In genomic region chr9:36191290-36191645, GRCh38 we compare ENCODE assay signal across 7 cellular contexts. TPM values are rescaled to one million over a fixed set of nuclear protein-coding genes. Genes with fewer than 3 reads are reported as not detected.
DNase-seq lines count a peak whose midpoint lies in the region; ATAC-seq lines count a peak whose summit lies in the region.

No MANE protein-coding gene starts in this region.

- peak; percentile 10 for DNase-seq in activated CD4-positive, CD25-positive, alpha-beta regulatory T cell treated with anti-CD3 and anti-CD28 coated beads, Interleukin-2, amount 50 U/mL, for 16 hours (ENCODE audit: low read depth, low spot score)
- no peak for DNase-seq in inferior parietal cortex (ENCODE audit: extremely low spot score)

- intact Hi-C loops in dendritic cell treated with granulocyte-macrophage colony-stimulating factor and Interleukin-4, amounts not matched to agents 40 ng/mL and 50 ng/mL, for 4 days (cut with micrococcal nuclease): loop anchor here (2.0 to 5.0 kb wide), 2 partner anchors 40 to 66 kb away; partner anchors contain the start of gene GNE

- H3K4me3 Mint-ChIP-seq in dendritic cell treated with granulocyte-macrophage colony-stimulating factor and Interleukin-4, amounts not matched to agents 40 ng/mL and 50 ng/mL, for 4 days: peak overlapping the region; percentile 84
- peak overlapping the region; percentile 83 for H3K4me3 Mint-ChIP-seq in stimulated activated memory B cell treated with anti-CD40 and anti-IgM and Interleukin-4, amounts not matched to agents 10 μg/mL and 1 μg/mL and 100 μg/mL, for 72 hours

- peaks cover 48% of the 10 kb centered on the region for H3K36me3 Mint-ChIP-seq in dendritic cell treated with granulocyte-macrophage colony-stimulating factor and Interleukin-4, amounts not matched to agents 40 ng/mL and 50 ng/mL, for 4 days (ENCODE audit: low read depth)
- peaks cover 21% of the 10 kb centered on the region for H3K36me3 Mint-ChIP-seq in stimulated activated memory B cell treated with anti-CD40 and anti-IgM and Interleukin-4, amounts not matched to agents 10 μg/mL and 1 μg/mL and 100 μg/mL, for 72 hours

- H3K4me1 ChIP-seq in mononuclear cell (ENCODE audit: insufficient read depth, low read length): peaks cover 39% of the 10 kb centered on the region

- no peaks in the 10 kb centered on the region for H3K9me3 Mint-ChIP-seq in dendritic cell treated with granulocyte-macrophage colony-stimulating factor and Interleukin-4, amounts not matched to agents 40 ng/mL and 50 ng/mL, for 4 days
- no peaks in the 10 kb centered on the region for H3K9me3 Mint-ChIP-seq in stimulated activated memory B cell treated with anti-CD40 and anti-IgM and Interleukin-4, amounts not matched to agents 10 μg/mL and 1 μg/mL and 100 μg/mL, for 72 hours

- peaks cover 57% of the 10 kb centered on the region for H3K4me1 Mint-ChIP-seq in dendritic cell treated with granulocyte-macrophage colony-stimulating factor and Interleukin-4, amounts not matched to agents 40 ng/mL and 50 ng/mL, for 4 days (ENCODE audit: low read depth)
- H3K4me1 Mint-ChIP-seq in stimulated activated memory B cell treated with anti-CD40 and anti-IgM and Interleukin-4, amounts not matched to agents 10 μg/mL and 1 μg/mL and 100 μg/mL, for 72 hours: peaks cover 50% of the 10 kb centered on the region

- peak overlapping the region; percentile 82 for H3K4me3 ChIP-seq in mononuclear cell (ENCODE audit: low read length)

- no peaks in the 10 kb centered on the region for H3K9me3 ChIP-seq in mononuclear cell (ENCODE audit: low read depth, low read length)

- H3K27me3 Mint-ChIP-seq in dendritic cell treated with granulocyte-macrophage colony-stimulating factor and Interleukin-4, amounts not matched to agents 40 ng/mL and 50 ng/mL, for 4 days: peaks cover 6% of the 10 kb centered on the region
- H3K27me3 Mint-ChIP-seq in stimulated activated memory B cell treated with anti-CD40 and anti-IgM and Interleukin-4, amounts not matched to agents 10 μg/mL and 1 μg/mL and 100 μg/mL, for 72 hours: no peaks in the 10 kb centered on the region

- peak overlapping the region; percentile 93 for H3K27ac Mint-ChIP-seq in dendritic cell treated with granulocyte-macrophage colony-stimulating factor and Interleukin-4, amounts not matched to agents 40 ng/mL and 50 ng/mL, for 4 days
- peak overlapping the region; percentile 85 for H3K27ac Mint-ChIP-seq in stimulated activated memory B cell treated with anti-CD40 and anti-IgM and Interleukin-4, amounts not matched to agents 10 μg/mL and 1 μg/mL and 100 μg/mL, for 72 hours

- peak; percentile 13 for ATAC-seq in GM19324 (IDR thresholded peaks at IDR 0.05; ENCODE audit: low FRiP score, unreplicated experiment)
- ATAC-seq in HG03460 (IDR thresholded peaks at IDR 0.05; ENCODE audit: unreplicated experiment): peak; percentile 26
- ATAC-seq in stimulated activated memory B cell treated with anti-CD40 and anti-IgM and Interleukin-4, amounts not matched to agents 10 μg/mL and 1 μg/mL and 100 μg/mL, for 72 hours: peak; percentile 24

- no peaks in the 10 kb centered on the region for H3K27me3 ChIP-seq in mononuclear cell (ENCODE audit: insufficient read depth, low read length)

RNA-seq across cellular contexts. Expression of gene CLTA, which starts 0.5 kb away (rescaled TPM):
- 77.6 TPM for total RNA-seq in mononuclear cell

RNA-seq across cellular contexts. Expression of gene CCIN, which starts 22.1 kb away (rescaled TPM):
- total RNA-seq in mononuclear cell: 1.0 TPM

RNA-seq across cellular contexts. Expression of gene GLIPR2, which starts 54.7 kb away (rescaled TPM):
- 86.0 TPM for total RNA-seq in mononuclear cell
